Comparison of ENCODE assay signal across 24 cellular contexts in genomic region chr1:56028244-56028643, GRCh38.
"Had no signal": no experiment of that assay in that cellular context is flagged by ENCODE, and none has a peak within 500 bp of the region (broad histone marks: within the 10 kb centered on the region; RNA-seq: fewer than 3 reads in every experiment).

No MANE protein-coding gene starts in this region.

- ATAC-seq: activated CD8-positive, alpha-beta T cell treated with anti-CD3 and anti-CD28 coated beads for 36 hours; left cardiac atrium; natural killer cell; pancreas; right lobe of liver; stimulated activated effector memory CD8-positive, alpha-beta T cell treated with anti-CD3 and anti-CD28 coated beads, Interleukin-12 subunit alpha, Interleukin-12 subunit beta, amount 100 ng/mL, for 72 hours had no signal

- H3K4me1 ChIP-seq: right lobe of liver had no signal

- H3K36me3 ChIP-seq: brain microvascular endothelial cell, pancreas, right lobe of liver, thoracic aorta had no signal

- H3K4me3 ChIP-seq: dorsolateral prefrontal cortex, pancreas, right lobe of liver, smooth muscle cell, thoracic aorta had no signal

- H3K27me3 ChIP-seq: brain microvascular endothelial cell, pancreas, right lobe of liver had no signal

- DNase-seq: activated B cell treated with CpG ODN at 0.5 μM for 24 hours; activated CD4-positive, alpha-beta T cell treated with anti-CD3 and anti-CD28 coated beads for 48 hours; activated CD8-positive, alpha-beta T cell treated with anti-CD3 and anti-CD28 coated beads for 36 hours; activated naive CD4-positive, alpha-beta T cell treated with anti-CD3 and anti-CD28 coated beads, Interleukin-2, amount 10 ng/mL, durations not matched to agents 7 days and 5 days; activated T-cell treated with anti-CD3 and anti-CD28 coated beads, Interleukin-2, amount 50 U/mL, for 24 hours; aorta; brain microvascular endothelial cell; central memory CD4-positive, alpha-beta T cell; dorsolateral prefrontal cortex; foreskin fibroblast; hippocampal formation; left cardiac atrium; mesenchymal stem cell; natural killer cell; pancreas; right lobe of liver; stimulated activated CD4-positive, alpha-beta T cell treated with anti-CD3 and anti-CD28 coated beads, Interleukin-4, amount 100 ng/mL, for 1 hour; T-helper 2 cell had no signal

- H3K4me2 ChIP-seq: smooth muscle cell had no signal

- H3K9me3 ChIP-seq: pancreas, right lobe of liver, thoracic aorta had no signal

- FAIRE-seq: colon, islet of Langerhans, pancreas had no signal

- H3K27ac ChIP-seq: brain microvascular endothelial cell, dorsolateral prefrontal cortex, epithelial cell of prostate, pancreas, right lobe of liver, thoracic aorta had no signal
